Comparison of ENCODE assay signal across 16 cellular contexts in genomic region chr13:27578121-27579030, GRCh38. TPM values are rescaled to one million over a fixed set of nuclear protein-coding genes. Genes with fewer than 3 reads are reported as not detected.
A peak's percentile ranks its signal among the peaks of the same experiment; 100 is the strongest.
DNase-seq lines count a peak whose midpoint lies in the region; ATAC-seq lines count a peak whose summit lies in the region.
"Had no signal": no experiment of that assay in that cellular context is flagged by ENCODE, and none has a peak within 500 bp of the region (broad histone marks: within the 10 kb centered on the region; RNA-seq: fewer than 3 reads in every experiment).

No MANE protein-coding gene starts in this region.

- no peak overlapping the region for H3K27ac Mint-ChIP-seq in activated T-helper 17 cell treated with anti-CD3 and anti-CD28 coated beads, Interleukin-2, amount 50 U/mL, for 72 hours

- no peaks in the 10 kb centered on the region for H3K9me3 Mint-ChIP-seq in activated T-helper 17 cell treated with anti-CD3 and anti-CD28 coated beads, Interleukin-2, amount 50 U/mL, for 72 hours
- H3K9me3 Mint-ChIP-seq: natural killer cell had no signal

- no peak overlapping the region for H3K4me3 Mint-ChIP-seq in activated T-helper 17 cell treated with anti-CD3 and anti-CD28 coated beads, Interleukin-2, amount 50 U/mL, for 72 hours
- H3K4me3 Mint-ChIP-seq: CD4-positive, CD25-positive, alpha-beta regulatory T cell; natural killer cell had no signal

- DNase-seq in Daoy (ENCODE audit: low read depth) (peak; percentile 11), NCI-H69 (lab: John Stamatoyannopoulos, UW) (peak; percentile 48), epithelial cell of prostate (ENCODE audit: low read depth, low spot score) (peak; percentile 81), myocyte (ENCODE audit: low read depth) (peak; percentile 26), NCI-H345 treated with DMSO at 0.1 percent for 48 hours (lab: John Stamatoyannopoulos, UW; ENCODE audit: unreplicated experiment) (no peak), NOMO-1 treated with DMSO at 0.1 percent for 48 hours (lab: John Stamatoyannopoulos, UW; ENCODE audit: unreplicated experiment) (no peak)
- DNase-seq: activated naive CD4-positive, alpha-beta T cell treated with anti-CD3 and anti-CD28 coated beads, Interleukin-2, amount 50 U/mL, for 16 hours; CD4-positive, CD25-positive, alpha-beta regulatory T cell; colonic mucosa; Karpas-422; natural killer cell; NCI-H2107; right cardiac atrium; T-helper 9 cell had no signal

- peak overlapping the region; percentile 21 for H3K27ac ChIP-seq in epithelial cell of prostate
- H3K27ac ChIP-seq: colonic mucosa had no signal

- no peak for ATAC-seq in activated T-helper 17 cell treated with anti-CD3 and anti-CD28 coated beads, Interleukin-2, amount 50 U/mL, for 72 hours (replicated peaks)
- ATAC-seq in GM19023 (IDR thresholded peaks at IDR 0.05; ENCODE audit: unreplicated experiment), result no peak
- ATAC-seq: natural killer cell, right cardiac atrium had no signal

- H3K4me1 Mint-ChIP-seq in activated T-helper 17 cell treated with anti-CD3 and anti-CD28 coated beads, Interleukin-2, amount 50 U/mL, for 72 hours, result peaks cover 3% of the 10 kb centered on the region

- peaks cover 30% of the 10 kb centered on the region for H3K36me3 Mint-ChIP-seq in activated T-helper 17 cell treated with anti-CD3 and anti-CD28 coated beads, Interleukin-2, amount 50 U/mL, for 72 hours (ENCODE audit: low read depth)

- H3K27me3 Mint-ChIP-seq in activated T-helper 17 cell treated with anti-CD3 and anti-CD28 coated beads, Interleukin-2, amount 50 U/mL, for 72 hours, result no peaks in the 10 kb centered on the region
- H3K27me3 Mint-ChIP-seq: CD4-positive, CD25-positive, alpha-beta regulatory T cell had no signal

RNA-seq across cellular contexts. Expression of gene LNX2, which starts 42.0 kb away (rescaled TPM):
- total RNA-seq in Daoy (2014; rRNA removed; shearing (Covaris generic)), result 4.5 and 6.6 TPM in 2 replicates
- 7.2 and 8.9 TPM in 2 replicates for total RNA-seq in myocyte
- 2.9 TPM for polyA plus RNA-seq in myocyte (2012)
- 1 to 10 TPM; 4.1 TPM for total RNA-seq in activated T-helper 17 cell treated with anti-CD3 and anti-CD28 coated beads, Interleukin-2, amount 50 U/mL, for 72 hours

RNA-seq across cellular contexts. Expression of gene POLR1D, which starts 43.3 kb away (rescaled TPM):
- 90.7 and 123 TPM in 2 replicates for total RNA-seq in Daoy (2014; rRNA removed; shearing (Covaris generic))
- 93.6 and 112 TPM in 2 replicates for total RNA-seq in myocyte
- 74.7 TPM for polyA plus RNA-seq in myocyte (2012)
- total RNA-seq in activated T-helper 17 cell treated with anti-CD3 and anti-CD28 coated beads, Interleukin-2, amount 50 U/mL, for 72 hours, result 100 to 1,000 TPM; 128 to 138 TPM

Comparison
In these comparisons a context has a peak if more than half of its experiments do, and no peak if none do; other contexts are left out.
1. DNase-seq: peak in Daoy (single experiment), NCI-H69 (single experiment), epithelial cell of prostate (single experiment) and myocyte (single experiment); none in NCI-H345 treated with DMSO at 0.1 percent for 48 hours (single experiment) and NOMO-1 treated with DMSO at 0.1 percent for 48 hours (single experiment).